ENCODE assay signal across 1 cellular context in the genomic region with DNA sequence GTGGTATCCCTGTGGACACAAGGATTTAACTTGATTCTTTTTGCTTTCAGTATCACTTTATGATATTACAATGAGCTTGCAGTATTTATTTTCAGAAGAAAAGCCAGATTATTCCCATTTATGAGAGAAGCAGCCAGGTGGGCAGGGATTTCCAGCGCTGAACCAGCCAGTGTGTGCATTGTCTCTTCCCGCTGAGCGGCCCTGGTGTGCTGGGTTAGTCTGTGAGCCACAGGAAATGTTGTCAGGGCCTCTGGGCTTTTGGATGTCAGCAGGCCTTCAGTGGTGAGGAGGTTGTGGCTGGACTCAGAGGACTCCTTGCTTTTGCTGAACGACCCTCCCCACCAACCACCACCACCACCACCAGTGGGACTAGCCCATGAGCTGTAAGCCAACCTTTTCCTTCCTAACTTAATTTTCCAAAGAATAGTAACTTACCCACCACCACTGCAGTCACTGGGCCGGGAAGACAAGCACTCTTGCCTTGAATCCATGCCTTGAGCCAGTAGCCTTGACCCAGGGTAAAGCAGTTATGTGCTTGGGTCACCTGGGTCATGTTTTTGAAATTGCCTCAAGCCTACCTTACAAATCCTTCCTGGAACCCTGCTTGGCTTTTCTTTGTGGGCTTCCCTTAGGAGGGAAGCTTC.
TF ChIP-seq lines count a peak whose summit lies in the region.

No MANE protein-coding gene starts in this region.

TF ChIP-seq in H1, 55 proteins besides CTCF, POLR2A, EP300 and RAD21:
- no peak for TF ChIP-seq EZH2 (IDR thresholded peaks at IDR 0.05; ENCODE audit: low read depth, low read length, severe bottlenecking)
- TF ChIP-seq SIX5 (IDR thresholded peaks at IDR 0.05; ENCODE audit: low read depth, low read length): no peak
- no peak for TF ChIP-seq SIRT6 (IDR thresholded peaks at IDR 0.05; ENCODE audit: low read length)
- no peak for TF ChIP-seq NANOG (IDR thresholded peaks at IDR 0.05; ENCODE audit: insufficient read depth, low read depth, low read length, poor library complexity, severe bottlenecking)
- no peak for TF ChIP-seq TBP (IDR thresholded peaks at IDR 0.05; ENCODE audit: low read depth, low read length)
- TF ChIP-seq, protein P1, sequence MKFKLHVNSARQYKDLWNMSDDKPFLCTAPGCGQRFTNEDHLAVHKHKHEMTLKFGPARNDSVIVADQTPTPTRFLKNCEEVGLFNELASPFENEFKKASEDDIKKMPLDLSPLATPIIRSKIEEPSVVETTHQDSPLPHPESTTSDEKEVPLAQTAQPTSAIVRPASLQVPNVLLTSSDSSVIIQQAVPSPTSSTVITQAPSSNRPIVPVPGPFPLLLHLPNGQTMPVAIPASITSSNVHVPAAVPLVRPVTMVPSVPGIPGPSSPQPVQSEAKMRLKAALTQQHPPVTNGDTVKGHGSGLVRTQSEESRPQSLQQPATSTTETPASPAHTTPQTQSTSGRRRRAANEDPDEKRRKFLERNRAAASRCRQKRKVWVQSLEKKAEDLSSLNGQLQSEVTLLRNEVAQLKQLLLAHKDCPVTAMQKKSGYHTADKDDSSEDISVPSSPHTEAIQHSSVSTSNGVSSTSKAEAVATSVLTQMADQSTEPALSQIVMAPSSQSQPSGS (IDR thresholded peaks at IDR 0.05; ENCODE audit: low read length): no peak
